ENCODE assay signal across 15 cellular contexts in genomic region chr6:111746983-111747773, GRCh38.
DNase-seq lines count a peak whose midpoint lies in the region; ATAC-seq and TF ChIP-seq lines count a peak whose summit lies in the region.
"Had no signal": no experiment of that assay in that cellular context is flagged by ENCODE, and none has a peak within 500 bp of the region (broad histone marks: within the 10 kb centered on the region; RNA-seq: fewer than 3 reads in every experiment).

No MANE protein-coding gene starts in this region.

- no peak overlapping the region for H3K4me3 Mint-ChIP-seq in T-helper 2 cell treated with Interferon-gamma antibody and Interleukin-4, amounts not matched to agents 5 μg/mL and 100 μg/mL, for 36 hours

- H3K27me3 ChIP-seq in heart left ventricle = no peaks in the 10 kb centered on the region
- H3K27me3 ChIP-seq in thymus (ENCODE audit: control insufficient read depth, insufficient read depth) = no peaks in the 10 kb centered on the region
- H3K27me3 ChIP-seq: pancreas had no signal

- H3K9me3 Mint-ChIP-seq in T-helper 2 cell treated with Interferon-gamma antibody and Interleukin-4, amounts not matched to agents 5 μg/mL and 100 μg/mL, for 36 hours = no peaks in the 10 kb centered on the region

- H3K4me1 Mint-ChIP-seq in T-helper 2 cell treated with Interferon-gamma antibody and Interleukin-4, amounts not matched to agents 5 μg/mL and 100 μg/mL, for 36 hours (ENCODE audit: low read depth) = peaks cover 63% of the 10 kb centered on the region

- H3K9me3 ChIP-seq in heart left ventricle = no peaks in the 10 kb centered on the region
- no peaks in the 10 kb centered on the region for H3K9me3 ChIP-seq in thymus (ENCODE audit: control insufficient read depth)
- H3K9me3 ChIP-seq: pancreas had no signal

- H3K27me3 Mint-ChIP-seq in T-helper 2 cell treated with Interferon-gamma antibody and Interleukin-4, amounts not matched to agents 5 μg/mL and 100 μg/mL, for 36 hours (ENCODE audit: low read depth) = no peaks in the 10 kb centered on the region

- WGBS in heart left ventricle, 4 donors = 40 to 48% (median 46%) methylated on average over 5 of the region's 5 CpGs
- WGBS in thymus = 59% methylated on average over 5 of the region's 5 CpGs

- no peaks in the 10 kb centered on the region for H3K36me3 ChIP-seq in heart left ventricle
- H3K36me3 ChIP-seq in thymus (ENCODE audit: control insufficient read depth, insufficient read depth) = no peaks in the 10 kb centered on the region
- H3K36me3 ChIP-seq: pancreas, WERI-Rb-1 had no signal

- H3K27ac ChIP-seq in heart left ventricle (peak overlapping the region in 11 of 12 donors; percentile 0 to 68 (median 41)), thymus (ENCODE audit: low read depth) (peak overlapping the region; percentile 62)
- H3K27ac ChIP-seq: pancreas, WERI-Rb-1 had no signal

- H3K4me3 ChIP-seq in heart left ventricle (no peak overlapping the region), thymus (ENCODE audit: low read length) (no peak overlapping the region)
- H3K4me3 ChIP-seq: pancreas had no signal

- TF ChIP-seq POLR2A in heart left ventricle (IDR thresholded peaks at IDR 0.05) (no peak), erythroblast (IDR thresholded peaks at IDR 0.05; ENCODE audit: low read length) (no peak)

- intact Hi-C loops in heart left ventricle (cut with DNase I) (loop anchor here in 1 of 10 donors (10.0 kb wide), 1 partner anchor 128 kb away; the partner anchor contains the start of gene FYN), cardiac septum (cut with DNase I) (no loop called here)

- H3K4me1 ChIP-seq in heart left ventricle (peaks cover 16 to 94% (median 67%) of the 10 kb centered on the region in 12 donors), thymus (ENCODE audit: control insufficient read depth, insufficient read depth, low read length) (peaks cover 34% of the 10 kb centered on the region)
- H3K4me1 ChIP-seq: pancreas had no signal

- DNase-seq in heart left ventricle (no peak), cardiac septum (ENCODE audit: low spot score) (no peak), left lobe of liver (ENCODE audit: low spot score) (no peak), SHP77 treated with DMSO at 0.1 percent for 48 hours (lab: John Stamatoyannopoulos, UW) (no peak), erythroblast (lab: John Stamatoyannopoulos, UW) (no peak)
- no peak for DNase-seq in T-helper 2 cell treated with Interferon-gamma antibody and Interleukin-4, amounts not matched to agents 5 μg/mL and 100 μg/mL, for 36 hours (ENCODE audit: low spot score)
- DNase-seq: anterior cingulate cortex, DMS 273 treated with DMSO at 0.1 percent for 48 hours, glutamatergic neuron, NCI-H1048, pancreas, SW 1271, WERI-Rb-1 had no signal

- ATAC-seq in heart left ventricle (peak in 1 of 4 donors; percentile 21), left lobe of liver (peak; percentile 18), GM21825 (IDR thresholded peaks at IDR 0.05; ENCODE audit: unreplicated experiment) (no peak)
- ATAC-seq: pancreas had no signal

- no peak for TF ChIP-seq CTCF in heart left ventricle (IDR thresholded peaks at IDR 0.05)

- peaks cover 43% of the 10 kb centered on the region for H3K36me3 Mint-ChIP-seq in T-helper 2 cell treated with Interferon-gamma antibody and Interleukin-4, amounts not matched to agents 5 μg/mL and 100 μg/mL, for 36 hours (ENCODE audit: low read depth)

- H3K27ac Mint-ChIP-seq in T-helper 2 cell treated with Interferon-gamma antibody and Interleukin-4, amounts not matched to agents 5 μg/mL and 100 μg/mL, for 36 hours = peak overlapping the region; percentile 53
